Comparison of ENCODE assay signal across 1 cellular context in the genomic region with DNA sequence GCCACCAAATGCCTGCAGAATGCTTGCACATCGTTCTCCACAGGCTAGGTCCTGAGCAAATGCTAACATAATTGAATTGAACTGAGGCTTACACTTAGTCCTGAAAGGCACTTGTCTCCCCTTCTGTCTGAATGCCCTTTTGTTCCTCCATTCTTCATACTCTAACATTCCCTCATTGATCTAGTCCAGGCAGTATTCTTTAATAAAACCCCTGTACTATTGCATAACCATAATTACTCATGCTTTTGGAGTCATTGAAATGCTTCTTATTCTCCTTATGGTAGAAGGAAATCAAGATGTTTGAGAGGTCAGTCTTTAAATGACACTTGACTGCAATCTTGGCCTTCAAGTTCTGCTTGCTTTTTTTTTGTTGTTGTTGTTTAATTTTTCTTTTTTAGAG.
TF ChIP-seq lines count a peak whose summit lies in the region.

No MANE protein-coding gene starts in this region.

TF ChIP-seq in GM23338, 12 proteins besides CTCF, POLR2A, EP300 and RAD21 (continued from another document):
- TF ChIP-seq, protein P1, sequence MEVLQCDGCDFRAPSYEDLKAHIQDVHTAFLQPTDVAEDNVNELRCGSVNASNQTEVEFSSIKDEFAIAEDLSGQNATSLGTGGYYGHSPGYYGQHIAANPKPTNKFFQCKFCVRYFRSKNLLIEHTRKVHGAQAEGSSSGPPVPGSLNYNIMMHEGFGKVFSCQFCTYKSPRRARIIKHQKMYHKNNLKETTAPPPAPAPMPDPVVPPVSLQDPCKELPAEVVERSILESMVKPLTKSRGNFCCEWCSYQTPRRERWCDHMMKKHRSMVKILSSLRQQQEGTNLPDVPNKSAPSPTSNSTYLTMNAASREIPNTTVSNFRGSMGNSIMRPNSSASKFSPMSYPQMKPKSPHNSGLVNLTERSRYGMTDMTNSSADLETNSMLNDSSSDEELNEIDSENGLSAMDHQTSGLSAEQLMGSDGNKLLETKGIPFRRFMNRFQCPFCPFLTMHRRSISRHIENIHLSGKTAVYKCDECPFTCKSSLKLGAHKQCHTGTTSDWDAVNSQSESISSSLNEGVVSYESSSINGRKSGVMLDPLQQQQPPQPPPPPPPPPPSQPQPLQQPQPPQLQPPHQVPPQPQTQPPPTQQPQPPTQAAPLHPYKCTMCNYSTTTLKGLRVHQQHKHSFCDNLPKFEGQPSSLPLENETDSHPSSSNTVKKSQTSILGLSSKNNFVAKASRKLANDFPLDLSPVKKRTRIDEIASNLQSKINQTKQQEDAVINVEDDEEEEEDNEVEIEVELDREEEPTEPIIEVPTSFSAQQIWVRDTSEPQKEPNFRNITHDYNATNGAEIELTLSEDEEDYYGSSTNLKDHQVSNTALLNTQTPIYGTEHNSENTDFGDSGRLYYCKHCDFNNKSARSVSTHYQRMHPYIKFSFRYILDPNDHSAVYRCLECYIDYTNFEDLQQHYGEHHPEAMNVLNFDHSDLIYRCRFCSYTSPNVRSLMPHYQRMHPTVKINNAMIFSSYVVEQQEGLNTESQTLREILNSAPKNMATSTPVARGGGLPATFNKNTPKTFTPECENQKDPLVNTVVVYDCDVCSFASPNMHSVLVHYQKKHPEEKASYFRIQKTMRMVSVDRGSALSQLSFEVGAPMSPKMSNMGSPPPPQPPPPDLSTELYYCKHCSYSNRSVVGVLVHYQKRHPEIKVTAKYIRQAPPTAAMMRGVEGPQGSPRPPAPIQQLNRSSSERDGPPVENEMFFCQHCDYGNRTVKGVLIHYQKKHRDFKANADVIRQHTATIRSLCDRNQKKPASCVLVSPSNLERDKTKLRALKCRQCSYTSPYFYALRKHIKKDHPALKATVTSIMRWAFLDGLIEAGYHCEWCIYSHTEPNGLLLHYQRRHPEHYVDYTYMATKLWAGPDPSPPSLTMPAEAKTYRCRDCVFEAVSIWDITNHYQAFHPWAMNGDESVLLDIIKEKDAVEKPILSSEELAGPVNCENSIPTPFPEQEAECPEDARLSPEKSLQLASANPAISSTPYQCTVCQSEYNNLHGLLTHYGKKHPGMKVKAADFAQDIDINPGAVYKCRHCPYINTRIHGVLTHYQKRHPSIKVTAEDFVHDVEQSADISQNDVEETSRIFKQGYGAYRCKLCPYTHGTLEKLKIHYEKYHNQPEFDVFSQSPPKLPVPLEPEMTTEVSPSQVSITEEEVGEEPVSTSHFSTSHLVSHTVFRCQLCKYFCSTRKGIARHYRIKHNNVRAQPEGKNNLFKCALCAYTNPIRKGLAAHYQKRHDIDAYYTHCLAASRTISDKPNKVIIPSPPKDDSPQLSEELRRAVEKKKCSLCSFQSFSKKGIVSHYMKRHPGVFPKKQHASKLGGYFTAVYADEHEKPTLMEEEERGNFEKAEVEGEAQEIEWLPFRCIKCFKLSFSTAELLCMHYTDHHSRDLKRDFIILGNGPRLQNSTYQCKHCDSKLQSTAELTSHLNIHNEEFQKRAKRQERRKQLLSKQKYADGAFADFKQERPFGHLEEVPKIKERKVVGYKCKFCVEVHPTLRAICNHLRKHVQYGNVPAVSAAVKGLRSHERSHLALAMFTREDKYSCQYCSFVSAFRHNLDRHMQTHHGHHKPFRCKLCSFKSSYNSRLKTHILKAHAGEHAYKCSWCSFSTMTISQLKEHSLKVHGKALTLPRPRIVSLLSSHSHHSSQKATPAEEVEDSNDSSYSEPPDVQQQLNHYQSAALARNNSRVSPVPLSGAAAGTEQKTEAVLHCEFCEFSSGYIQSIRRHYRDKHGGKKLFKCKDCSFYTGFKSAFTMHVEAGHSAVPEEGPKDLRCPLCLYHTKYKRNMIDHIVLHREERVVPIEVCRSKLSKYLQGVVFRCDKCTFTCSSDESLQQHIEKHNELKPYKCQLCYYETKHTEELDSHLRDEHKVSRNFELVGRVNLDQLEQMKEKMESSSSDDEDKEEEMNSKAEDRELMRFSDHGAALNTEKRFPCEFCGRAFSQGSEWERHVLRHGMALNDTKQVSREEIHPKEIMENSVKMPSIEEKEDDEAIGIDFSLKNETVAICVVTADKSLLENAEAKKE (CRISPR knock-in tag; IDR thresholded peaks at IDR 0.05) = no peak
- no peak for TF ChIP-seq JUNB (IDR thresholded peaks at IDR 0.05; ENCODE audit: unreplicated experiment)
